In genomic region chr9:136799079-136799853, GRCh38 we compare ENCODE assay signal across 9 cellular contexts. TPM values are rescaled to one million over a fixed set of nuclear protein-coding genes. Genes with fewer than 3 reads are reported as not detected.
DNase-seq lines count a peak whose midpoint lies in the region; ATAC-seq, FAIRE-seq and TF ChIP-seq lines count a peak whose summit lies in the region.
"Had no signal": no experiment of that assay in that cellular context is flagged by ENCODE, and none has a peak within 500 bp of the region (broad histone marks: within the 10 kb centered on the region; RNA-seq: fewer than 3 reads in every experiment).

No MANE protein-coding gene starts in this region.

- H3K4me1 ChIP-seq in duodenal mucosa (ENCODE audit: control insufficient read depth in 1 of 2, insufficient read depth in 2 of 2, low read length in 2 of 2), result peaks cover 21 to 26% of the 10 kb centered on the region in 2 donors
- H3K4me1 ChIP-seq in neutrophil (ENCODE audit: control insufficient read depth in 1 of 2, insufficient read depth in 1 of 2, low read depth in 1 of 2, low read length in 1 of 2), result peaks cover 41 to 48% of the 10 kb centered on the region in 2 experiments

- peaks cover 3% of the 10 kb centered on the region for H3K36me3 Mint-ChIP-seq in activated CD4-positive, alpha-beta T cell treated with anti-CD3 and anti-CD28 coated beads, Interleukin-2, amount 10 ng/mL, durations not matched to agents 24 days and 14 days (ENCODE audit: low read depth)

- ATAC-seq in activated CD4-positive, CD25-positive, alpha-beta regulatory T cell treated with anti-CD3 and anti-CD28 coated beads, Interleukin-2, amount 50 U/mL, for 24 hours, result no peak

- no peaks in the 10 kb centered on the region for H3K36me3 ChIP-seq in duodenal mucosa (ENCODE audit: control insufficient read depth in 1 of 2, insufficient read depth in 2 of 2, low read length in 2 of 2)
- no peaks in the 10 kb centered on the region for H3K36me3 ChIP-seq in neutrophil

- no peak overlapping the region for H3K27ac ChIP-seq in duodenal mucosa (ENCODE audit: low read depth, low read length)
- no peak overlapping the region for H3K27ac ChIP-seq in neutrophil

- peak overlapping the region; percentile 52 to 61 for H3K4me3 ChIP-seq in duodenal mucosa (ENCODE audit: low read depth in 1 of 2, low read length in 2 of 2)
- H3K4me3 ChIP-seq in neutrophil (ENCODE audit: low read depth in 1 of 2, low read length in 1 of 2), result peak overlapping the region; percentile 52 to 60

- no peak overlapping the region for H3K27ac Mint-ChIP-seq in activated CD4-positive, alpha-beta T cell treated with anti-CD3 and anti-CD28 coated beads, Interleukin-2, amount 10 ng/mL, durations not matched to agents 24 days and 14 days

- peak overlapping the region; percentile 25 to 32 for H3K9ac ChIP-seq in duodenal mucosa (ENCODE audit: low read depth in 1 of 2, low read length in 2 of 2)

- peak; percentile 75 for DNase-seq in DMS79 treated with DMSO at 0.1 percent for 48 hours (lab: John Stamatoyannopoulos, UW)
- peak; percentile 59 for DNase-seq in NCI-H146 treated with DMSO at 0.1 percent for 48 hours (lab: John Stamatoyannopoulos, UW; ENCODE audit: unreplicated experiment)
- DNase-seq in GM12892 (ENCODE audit: insufficient read length), result no peak
- DNase-seq in activated CD4-positive, alpha-beta T cell treated with anti-CD3 and anti-CD28 coated beads, Interleukin-2, amount 10 ng/mL, durations not matched to agents 24 days and 14 days, result no peak
- no peak for DNase-seq in LoVo (ENCODE audit: low spot score)

- H3K9me3 ChIP-seq in duodenal mucosa (ENCODE audit: control insufficient read depth in 1 of 2, low read length in 2 of 2) (no peaks in the 10 kb centered on the region), neutrophil (no peaks in the 10 kb centered on the region)

- no peaks in the 10 kb centered on the region for H3K9me3 Mint-ChIP-seq in activated CD4-positive, alpha-beta T cell treated with anti-CD3 and anti-CD28 coated beads, Interleukin-2, amount 10 ng/mL, durations not matched to agents 24 days and 14 days

- H3K27me3 Mint-ChIP-seq in activated CD4-positive, alpha-beta T cell treated with anti-CD3 and anti-CD28 coated beads, Interleukin-2, amount 10 ng/mL, durations not matched to agents 24 days and 14 days, result peaks cover 26% of the 10 kb centered on the region

- no peak for TF ChIP-seq CTCF in neutrophil (IDR thresholded peaks at IDR 0.05)

- FAIRE-seq in GM12892 (lab: Jason Lieb, UNC), result no peak
- FAIRE-seq: colon had no signal

- no peak overlapping the region for H3K4me3 Mint-ChIP-seq in activated CD4-positive, alpha-beta T cell treated with anti-CD3 and anti-CD28 coated beads, Interleukin-2, amount 10 ng/mL, durations not matched to agents 24 days and 14 days

- intact Hi-C loops in activated CD4-positive, alpha-beta T cell treated with anti-CD3 and anti-CD28 coated beads, Interleukin-2, amount 10 ng/mL, durations not matched to agents 24 days and 14 days (cut with micrococcal nuclease), result loop anchor here (10.0 kb wide), 1 partner anchor 656 kb away; the partner anchor contains the start of gene NSMF

- TF ChIP-seq POLR2A in GM12892 (IDR thresholded peaks at IDR 0.05; ENCODE audit: low read depth, low read length), result no peak

- H3K27me3 ChIP-seq in duodenal mucosa (ENCODE audit: control insufficient read depth in 1 of 2, insufficient read depth in 2 of 2, low read length in 2 of 2) (peaks cover 10 to 13% of the 10 kb centered on the region in 2 donors), neutrophil (peaks cover 67% of the 10 kb centered on the region)

- peaks cover 10% of the 10 kb centered on the region for H3K4me1 Mint-ChIP-seq in activated CD4-positive, alpha-beta T cell treated with anti-CD3 and anti-CD28 coated beads, Interleukin-2, amount 10 ng/mL, durations not matched to agents 24 days and 14 days

RNA-seq across cellular contexts. Expression of gene CCDC183, which starts 3.1 kb away (rescaled TPM):
- polyA plus RNA-seq in GM12892 (2012; ENCODE audit: missing spikeins), result not detected
- total RNA-seq in activated CD4-positive, alpha-beta T cell treated with anti-CD3 and anti-CD28 coated beads, Interleukin-2, amount 10 ng/mL, durations not matched to agents 24 days and 14 days, result 0.14 and 0.42 TPM in 2 replicates

RNA-seq across cellular contexts. Expression of gene TMEM141, which starts 8.1 kb away (rescaled TPM):
- 34.6 TPM for polyA plus RNA-seq in GM12892 (2012; ENCODE audit: missing spikeins)
- 36.1 and 40.1 TPM in 2 replicates for total RNA-seq in activated CD4-positive, alpha-beta T cell treated with anti-CD3 and anti-CD28 coated beads, Interleukin-2, amount 10 ng/mL, durations not matched to agents 24 days and 14 days

RNA-seq across cellular contexts. Expression of gene RABL6, which starts 8.5 kb away (rescaled TPM):
- 32.5 TPM for polyA plus RNA-seq in GM12892 (2012; ENCODE audit: missing spikeins)
- 116 and 119 TPM in 2 replicates for total RNA-seq in activated CD4-positive, alpha-beta T cell treated with anti-CD3 and anti-CD28 coated beads, Interleukin-2, amount 10 ng/mL, durations not matched to agents 24 days and 14 days

RNA-seq across cellular contexts. Expression of gene LCN15, which starts 34.9 kb away (rescaled TPM):
- not detected for polyA plus RNA-seq in GM12892 (2012; ENCODE audit: missing spikeins)
- total RNA-seq in activated CD4-positive, alpha-beta T cell treated with anti-CD3 and anti-CD28 coated beads, Interleukin-2, amount 10 ng/mL, durations not matched to agents 24 days and 14 days, result not detected in 2 replicates

RNA-seq across cellular contexts. Expression of gene LCN8, which starts 41.2 kb away (rescaled TPM):
- polyA plus RNA-seq in GM12892 (2012; ENCODE audit: missing spikeins), result not detected
- total RNA-seq in activated CD4-positive, alpha-beta T cell treated with anti-CD3 and anti-CD28 coated beads, Interleukin-2, amount 10 ng/mL, durations not matched to agents 24 days and 14 days, result not detected in 2 replicates

Comparison
In these comparisons a context has a peak if more than half of its experiments do, and no peak if none do; other contexts are left out.
1. DNase-seq: peak in DMS79 treated with DMSO at 0.1 percent for 48 hours (single experiment) and NCI-H146 treated with DMSO at 0.1 percent for 48 hours (single experiment); none in GM12892 (single experiment), activated CD4-positive, alpha-beta T cell treated with anti-CD3 and anti-CD28 coated beads, Interleukin-2, amount 10 ng/mL, durations not matched to agents 24 days and 14 days (single experiment) and LoVo (single experiment).